ENCODE assay signal across 7 cellular contexts in genomic region chr2:191677091-191677645, GRCh38.
DNase-seq lines count a peak whose midpoint lies in the region; FAIRE-seq and TF ChIP-seq lines count a peak whose summit lies in the region.

No MANE protein-coding gene starts in this region.

- H3K4me3 Mint-ChIP-seq in nephron progenitor cell = peak overlapping the region; percentile 95

- no peaks in the 10 kb centered on the region for H3K27me3 Mint-ChIP-seq in nephron progenitor cell (ENCODE audit: low read depth, poor library complexity)

- TF ChIP-seq CTCF in GM13977 (IDR thresholded peaks at IDR 0.05; ENCODE audit: extremely low read depth, insufficient read depth, missing control alignments) (no peak), fibroblast of mammary gland (conservative IDR thresholded peaks at IDR 0.05; ENCODE audit: control insufficient read depth, insufficient read depth, low read depth, low read length) (no peak), nephron progenitor cell (IDR thresholded peaks at IDR 0.05) (no peak)

- H3K9me3 Mint-ChIP-seq in nephron progenitor cell = no peaks in the 10 kb centered on the region

- CTCF ChIA-PET in HEK293T (lab: Yijun Ruan, JAX) = interaction anchor here (1.1 kb wide), 1 partner anchor 138 kb away, joined by 3 read pairs; no protein-coding TSS in a partner anchor

- no peaks in the 10 kb centered on the region for H3K36me3 Mint-ChIP-seq in nephron progenitor cell (ENCODE audit: low read depth)

- H3K4me3 ChIP-seq in fibroblast of mammary gland (ENCODE audit: control insufficient read depth, low read depth, low read length) = peak overlapping the region; percentile 80

- in situ Hi-C loops in GM13977 (cut with MboI; ENCODE audit: low pct_unique_long_range_greater_than_20kb, low sequenced_read_pairs, unreplicated experiment) = no loop called here

- peaks cover 41% of the 10 kb centered on the region for H3K4me1 Mint-ChIP-seq in nephron progenitor cell

- DNase-seq in GM13977 (ENCODE audit: low spot score) (peak; percentile 56), HEK293T (ENCODE audit: extremely low spot score) (peak; percentile 54), MV-4-11 (lab: John Stamatoyannopoulos, UW) (peak; percentile 59), fibroblast of mammary gland (ENCODE audit: low read depth) (peak; percentile 90), nephron progenitor cell (no peak), urothelium cell line (ENCODE audit: low spot score) (peak; percentile 48)
- DNase-seq in activated CD4-positive, alpha-beta T cell treated with anti-CD3 and anti-CD28 coated beads, Interleukin-2, amount 50 U/mL, for 4 hours = peak; percentile 26 to 31

- FAIRE-seq in urothelium cell line (lab: Jason Lieb, UNC) = no peak

- peak overlapping the region; percentile 97 for H3K27ac Mint-ChIP-seq in nephron progenitor cell

- POLR2A ChIA-PET in HEK293T (lab: Yijun Ruan, JAX) = interaction anchor here (0.7 to 2.1 kb wide), 20 partner anchors 8 to 430 kb away, joined by 3 to 14 read pairs (median 4); no protein-coding TSS in a partner anchor

TF ChIP-seq in HEK293T, 16 proteins besides CTCF, POLR2A, EP300 and RAD21:
- TF ChIP-seq FOXM1 (IDR thresholded peaks at IDR 0.05; ENCODE audit: borderline replicate concordance) = no peak
- TF ChIP-seq PKNOX1 (IDR thresholded peaks at IDR 0.05) = peak; percentile 58; the same call in 1 of the 2 replicates
